ENCODE assay signal across 21 cellular contexts in the genomic region with DNA sequence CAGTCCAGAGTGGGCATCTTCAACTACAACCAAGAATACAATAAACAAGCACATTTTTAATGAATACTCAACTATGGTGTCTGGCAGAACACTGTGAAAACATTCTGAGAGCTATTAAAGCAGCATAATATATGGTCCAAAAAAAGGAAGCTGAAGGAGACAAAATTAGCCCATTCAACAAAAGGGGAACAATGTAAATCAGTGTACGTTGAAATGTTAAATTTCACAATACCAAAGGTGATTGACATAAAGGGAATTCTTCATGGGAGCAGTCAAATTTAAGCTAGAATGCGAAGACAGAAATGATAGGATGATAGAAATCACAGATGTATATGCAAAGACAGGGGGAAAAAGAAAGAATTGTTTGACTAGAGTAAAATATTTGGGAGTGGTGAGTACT. TPM values are rescaled to one million over a fixed set of nuclear protein-coding genes. Genes with fewer than 3 reads are reported as not detected.
A peak's percentile ranks its signal among the peaks of the same experiment; 100 is the strongest.
DNase-seq lines count a peak whose midpoint lies in the region; ATAC-seq and TF ChIP-seq lines count a peak whose summit lies in the region.
"Had no signal": no experiment of that assay in that cellular context is flagged by ENCODE, and none has a peak within 500 bp of the region (broad histone marks: within the 10 kb centered on the region; RNA-seq: fewer than 3 reads in every experiment).

No MANE protein-coding gene starts in this region.

- no peaks in the 10 kb centered on the region for H3K36me3 Mint-ChIP-seq in natural killer cell

- DNase-seq in CD1c-positive myeloid dendritic cell (ENCODE audit: extremely low spot score) = peak; percentile 72
- DNase-seq in KBM-7 = peak; percentile 68
- DNase-seq in SKM-1 treated with dmso at 0.1 percent for 144 hours (lab: John Stamatoyannopoulos, UW; ENCODE audit: unreplicated experiment) = peak; percentile 24
- DNase-seq in natural killer cell = no peak
- no peak for DNase-seq in globus pallidus (ENCODE audit: low spot score)
- DNase-seq in NK-92 treated with Interleukin-12 subunit alpha and Interleukin-12 subunit beta, amount 100 ng/mL, for 24 hours (lab: John Stamatoyannopoulos, UW) = no peak
- DNase-seq: activated CD4-positive, alpha-beta T cell treated with anti-CD3 and anti-CD28 coated beads, Interleukin-2, amount 50 U/mL, for 48 hours; foreskin keratinocyte; hypothalamus; naive thymus-derived CD4-positive, alpha-beta T cell; NCI-H1694; NCI-H226; posterior cingulate gyrus; RPMI8226; sigmoid colon; stimulated activated naive CD4-positive, alpha-beta T cell had no signal

- no peaks in the 10 kb centered on the region for H3K9me3 Mint-ChIP-seq in natural killer cell
- H3K9me3 Mint-ChIP-seq: naive thymus-derived CD4-positive, alpha-beta T cell had no signal

- peaks cover 28 to 59% of the 10 kb centered on the region in 2 donors for H3K4me1 Mint-ChIP-seq in natural killer cell

- ATAC-seq in natural killer cell (no peak), HG02623 (IDR thresholded peaks at IDR 0.05; ENCODE audit: unreplicated experiment) (no peak)
- ATAC-seq: foreskin keratinocyte; naive thymus-derived CD4-positive, alpha-beta T cell had no signal

- in situ Hi-C loops in KBM-7 (cut with MboI; ENCODE audit: low pct_unique_long_range_greater_than_20kb, low sequenced_read_pairs) = no loop called here

- H3K27me3 Mint-ChIP-seq in natural killer cell (ENCODE audit: low read depth in 2 of 2) = no peaks in the 10 kb centered on the region
- H3K27me3 Mint-ChIP-seq: naive thymus-derived CD4-positive, alpha-beta T cell had no signal

- TF ChIP-seq CTCF in natural killer cell (IDR thresholded peaks at IDR 0.05) = no peak

- H3K4me3 Mint-ChIP-seq in natural killer cell = no peak overlapping the region
- H3K4me3 Mint-ChIP-seq: naive thymus-derived CD4-positive, alpha-beta T cell had no signal

- peak overlapping the region; percentile 80 to 82 for H3K27ac Mint-ChIP-seq in natural killer cell

- intact Hi-C loops in natural killer cell (cut with micrococcal nuclease) = no loop called here

RNA-seq across cellular contexts. Expression of a gene that starts 41.3 kb away (rescaled TPM):
- total RNA-seq in natural killer cell = 1 to 10 TPM; 1.4 to 3.2 (median 2.4) TPM
- total RNA-seq: cardiac muscle cell, dermis microvascular lymphatic vessel endothelial cell, G401, M059J had no signal

RNA-seq across cellular contexts. Expression of a gene that starts 50.2 kb away (rescaled TPM):
- 100 to 1,000 TPM; 260 to 285 (median 262) TPM for total RNA-seq in natural killer cell

Comparison
In these comparisons a context has a peak if more than half of its experiments do, and no peak if none do; other contexts are left out.
1. DNase-seq: peak in CD1c-positive myeloid dendritic cell (single experiment), KBM-7 (single experiment) and SKM-1 treated with dmso at 0.1 percent for 144 hours (single experiment); none in natural killer cell (single experiment), globus pallidus (single experiment) and NK-92 treated with Interleukin-12 subunit alpha and Interleukin-12 subunit beta, amount 100 ng/mL, for 24 hours (single experiment).